8 cellular contexts compared by ENCODE assay signal in the genomic region with DNA sequence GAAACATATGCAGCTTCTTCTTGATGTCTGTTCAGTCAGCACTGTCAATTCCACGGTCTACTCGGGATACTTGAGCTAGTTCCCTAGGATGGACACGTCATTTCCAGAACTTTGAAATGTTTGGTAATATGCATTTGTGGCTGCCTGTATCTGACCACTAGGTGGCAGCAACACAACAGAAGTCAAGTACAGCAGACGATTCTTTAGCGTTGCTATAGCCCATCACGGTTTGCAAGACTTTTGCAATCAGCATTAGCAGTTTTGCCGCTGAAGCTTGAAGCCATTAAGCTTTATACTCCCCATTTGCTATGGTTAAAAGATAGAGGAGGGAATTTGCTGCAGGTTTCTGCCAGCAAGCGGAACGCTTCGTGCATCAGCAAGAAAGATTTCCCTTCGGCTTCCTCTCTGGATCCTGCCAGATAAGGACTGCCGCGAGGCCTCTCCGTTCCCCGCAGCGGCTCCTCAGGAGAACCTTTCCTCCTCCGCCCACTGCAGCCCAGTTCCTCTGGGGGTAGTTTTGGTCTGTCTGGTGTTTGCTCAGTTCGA.
A peak's percentile ranks its signal among the peaks of the same experiment; 100 is the strongest.
DNase-seq lines count a peak whose midpoint lies in the region; ATAC-seq and TF ChIP-seq lines count a peak whose summit lies in the region.

No MANE protein-coding gene starts in this region.

- H3K79me2 ChIP-seq in OCI-LY1 (ENCODE audit: insufficient read depth, low read length): no peaks in the 10 kb centered on the region

- no peaks in the 10 kb centered on the region for H4K20me1 ChIP-seq in OCI-LY1 (ENCODE audit: insufficient read depth, low read length)

- no peaks in the 10 kb centered on the region for H3K9me3 ChIP-seq in OCI-LY1 (ENCODE audit: low read length)
- H3K9me3 ChIP-seq in muscle layer of duodenum (ENCODE audit: control insufficient read depth in 1 of 2, low read length in 2 of 2): no peaks in the 10 kb centered on the region

- DNase-seq in AG04449 (ENCODE audit: low read depth, low spot score) (peak; percentile 83), HT-29 (ENCODE audit: low spot score) (peak; percentile 91), epithelial cell of prostate (ENCODE audit: low read depth, low spot score) (peak; percentile 45)
- peak; percentile 65 for DNase-seq in activated CD8-positive, alpha-beta memory T cell treated with anti-CD3 and anti-CD28 coated beads, Interleukin-2, amount 50 U/mL, for 48 hours
- peak; percentile 21 for DNase-seq in stimulated activated CD8-positive, alpha-beta memory T cell treated with anti-CD3 and anti-CD28 coated beads, Interleukin-7, amount 100 ng/mL, for 24 hours (ENCODE audit: low read depth)

- H3K36me3 ChIP-seq in OCI-LY1 (ENCODE audit: insufficient read depth, low read length): no peaks in the 10 kb centered on the region
- H3K36me3 ChIP-seq in muscle layer of duodenum (ENCODE audit: control insufficient read depth in 1 of 2, insufficient read depth in 2 of 2, low read length in 2 of 2): no peaks in the 10 kb centered on the region

- H3K4me1 ChIP-seq in OCI-LY1 (ENCODE audit: insufficient read depth, low read length, severe bottlenecking) (peaks cover 5% of the 10 kb centered on the region), muscle layer of duodenum (ENCODE audit: control insufficient read depth in 1 of 2, insufficient read depth in 2 of 2, low read length in 2 of 2) (peaks cover 5 to 9% of the 10 kb centered on the region in 2 donors)

- peak; percentile 62 for ATAC-seq in GM18861 (IDR thresholded peaks at IDR 0.05; ENCODE audit: unreplicated experiment)

- H3K4me3 ChIP-seq in AG04449 (ENCODE audit: low read depth, low read length): no peak overlapping the region
- H3K4me3 ChIP-seq in OCI-LY1 (ENCODE audit: low read depth, low read length, poor library complexity, severe bottlenecking): no peak overlapping the region
- peak overlapping the region; percentile 38 to 43 for H3K4me3 ChIP-seq in muscle layer of duodenum (ENCODE audit: low read depth in 1 of 2, low read length in 2 of 2)

- no peak overlapping the region for H3K27ac ChIP-seq in OCI-LY1 (ENCODE audit: low read depth, low read length, poor library complexity, severe bottlenecking)
- no peak overlapping the region for H3K27ac ChIP-seq in epithelial cell of prostate
- H3K27ac ChIP-seq in muscle layer of duodenum (ENCODE audit: low read length): no peak overlapping the region

- POLR2A ChIA-PET in AG04449 (lab: Yijun Ruan, JAX): interaction anchor here (0.6 to 0.9 kb wide), 2 partner anchors 23 to 201 kb away, joined by 3 read pairs; no protein-coding TSS in a partner anchor

- H2AFZ ChIP-seq in OCI-LY1 (ENCODE audit: low read length): no peak overlapping the region

- H3K27me3 ChIP-seq in OCI-LY1 (ENCODE audit: insufficient read depth, low read length) (no peaks in the 10 kb centered on the region), muscle layer of duodenum (ENCODE audit: low read depth, low read length) (no peaks in the 10 kb centered on the region)

- H3F3A ChIP-seq in OCI-LY1 (ENCODE audit: insufficient read depth, low read length): no peaks in the 10 kb centered on the region

- TF ChIP-seq CTCF in AG04449 (IDR thresholded peaks at IDR 0.05; ENCODE audit: insufficient read depth, low read length, missing control alignments) (peak; percentile 73), OCI-LY1 (IDR thresholded peaks at IDR 0.05; ENCODE audit: low read length) (peak; percentile 63)

- no peak overlapping the region for H3K9ac ChIP-seq in OCI-LY1 (ENCODE audit: low read length)

- H3K4me2 ChIP-seq in OCI-LY1 (ENCODE audit: low read length): peak overlapping the region; percentile 52

- H3K9me2 ChIP-seq in OCI-LY1 (ENCODE audit: low read depth, low read length): no peaks in the 10 kb centered on the region

- CTCF ChIA-PET in AG04449 (lab: Yijun Ruan, JAX): interaction anchor here (0.6 to 14.6 kb wide), 103 partner anchors 11 to 588 kb away, joined by 3 to 470 read pairs (median 5); partner anchors contain the start of genes ABCC2, COX15, CPN1 and CUTC

Comparison
In these comparisons a context has a peak if more than half of its experiments do, and no peak if none do; other contexts are left out.
1. DNase-seq: peak in every context shown above with its lines; median percentile 91 in HT-29; 83 in AG04449; 65 in activated CD8-positive, alpha-beta memory T cell treated with anti-CD3 and anti-CD28 coated beads, Interleukin-2, amount 50 U/mL, for 48 hours; 45 in epithelial cell of prostate; 21 in stimulated activated CD8-positive, alpha-beta memory T cell treated with anti-CD3 and anti-CD28 coated beads, Interleukin-7, amount 100 ng/mL, for 24 hours.
2. H3K4me3 ChIP-seq: peak in muscle layer of duodenum (2 of 2); none in AG04449 (single experiment) and OCI-LY1 (single experiment).